Comparison of ENCODE assay signal across 8 cellular contexts in the genomic region with DNA sequence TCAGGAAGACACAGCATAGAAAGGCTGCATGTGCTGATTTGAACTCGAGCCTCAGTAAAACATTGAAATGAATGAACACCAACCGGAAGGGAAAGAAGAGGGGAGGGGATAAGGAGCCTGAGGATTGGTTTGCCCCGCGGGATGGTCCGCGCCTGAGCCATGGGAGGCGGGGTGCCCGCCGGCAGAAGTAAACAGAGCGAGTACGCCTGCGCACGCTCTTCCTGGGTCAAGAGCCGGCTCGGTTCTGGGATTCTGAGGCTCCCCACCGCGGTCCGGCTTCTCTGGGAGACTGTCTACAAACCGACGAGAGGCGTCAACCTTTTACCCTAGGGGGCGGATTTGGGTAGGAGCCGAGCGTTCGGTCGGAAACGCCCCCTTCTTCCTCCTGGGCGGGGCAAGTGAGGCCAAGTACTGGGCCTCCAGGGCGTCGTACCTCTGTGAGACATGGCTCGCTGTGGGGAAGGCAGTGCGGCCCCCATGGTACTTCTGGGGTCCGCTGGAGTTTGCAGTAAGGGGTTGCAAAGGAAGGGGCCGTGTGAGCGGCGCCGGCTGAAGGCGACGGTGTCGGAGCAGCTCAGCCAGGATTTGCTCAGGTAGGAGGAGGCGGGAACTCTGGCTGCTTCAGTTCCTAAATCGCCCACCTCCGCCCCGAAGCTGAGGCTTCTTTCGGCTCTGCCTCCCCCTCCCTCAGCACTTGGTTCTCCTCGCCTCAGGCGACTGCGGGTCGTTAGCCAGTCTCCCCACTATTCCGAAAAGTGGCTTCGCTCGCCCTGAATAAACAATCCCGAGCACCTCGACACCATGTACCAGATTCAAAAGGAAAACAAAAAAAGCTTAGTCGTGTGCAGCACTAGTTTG. TPM values are rescaled to one million over a fixed set of nuclear protein-coding genes. Genes with fewer than 3 reads are reported as not detected.
DNase-seq lines count a peak whose midpoint lies in the region; ATAC-seq and TF ChIP-seq lines count a peak whose summit lies in the region.

A gene (plus strand): TSS at position 218 of the 858 bp plus-strand sequence. CDS start 227 bp downstream, at position 445.

- H3K36me3 ChIP-seq in SK-N-SH (replicated peaks in 1 of 2; ENCODE audit: control insufficient read depth in 1 of 2, insufficient read depth in 2 of 2, low read length in 1 of 2) = no peaks in the 10 kb centered on the region
- H3K36me3 ChIP-seq in osteoblast (ENCODE audit: insufficient read depth, low read length) = no peaks in the 10 kb centered on the region

- TF ChIP-seq CTCF in HFFc6 (IDR thresholded peaks at IDR 0.05) (peak; percentile 27; the same call in 1 of the 2 replicates), SK-N-SH (IDR thresholded peaks at IDR 0.05) (no peak), osteoblast (IDR thresholded peaks at IDR 0.05; ENCODE audit: extremely low read depth, low read depth, low read length) (no peak)

- H3K9ac ChIP-seq in SK-N-SH = peak within 1 kb of the TSS; percentile 67

- intact Hi-C loops in head of caudate nucleus (cut with DNase I) = no loop called here

- no peak for TF ChIP-seq RAD21 in SK-N-SH (IDR thresholded peaks at IDR 0.05; ENCODE audit: low read length)

- no peaks in the 10 kb centered on the region; a peak in 1 of 4 replicates for H3K4me1 ChIP-seq in SK-N-SH (ENCODE audit: control insufficient read depth in 1 of 2, insufficient read depth in 2 of 2, low read depth in 1 of 2, low read length in 1 of 2)
- no peaks in the 10 kb centered on the region for H3K4me1 ChIP-seq in osteoblast (ENCODE audit: insufficient read depth, low read length)

- H3K27me3 Mint-ChIP-seq in HFFc6 (ENCODE audit: insufficient read depth) = no peaks in the 10 kb centered on the region; the same call in none of the 2 replicates

- H3K27ac Mint-ChIP-seq in HFFc6 = peak within 1 kb of the TSS; percentile 79
- peak within 1 kb of the TSS; percentile 77 to 89 for H3K27ac Mint-ChIP-seq in activated naive CD4-positive, alpha-beta T cell treated with anti-CD3 and anti-CD28 coated beads, Interleukin-2, amount 50 U/mL, for 72 hours

- peaks cover 6% of the 10 kb centered on the region for H3K4me1 Mint-ChIP-seq in HFFc6 (ENCODE audit: low read depth)

- DNase-seq in GM04503 (ENCODE audit: low read depth) = peak; percentile 35
- DNase-seq in HFFc6 = peak; percentile 70
- DNase-seq in MV-4-11 (lab: John Stamatoyannopoulos, UW) = peak; percentile 57
- peak; percentile 79 for DNase-seq in SK-N-SH
- DNase-seq in activated naive CD4-positive, alpha-beta T cell treated with anti-CD3 and anti-CD28 coated beads, Interleukin-2, amount 50 U/mL, for 72 hours (ENCODE audit: low spot score in 2 of 2) = peak; percentile 81 to 84
- peak; percentile 62 to 91 (median 82) for DNase-seq in head of caudate nucleus
- DNase-seq in osteoblast (ENCODE audit: insufficient read length, low spot score, missing footprints) = peak; percentile 92

- no peaks in the 10 kb centered on the region for H4K20me1 ChIP-seq in SK-N-SH (ENCODE audit: insufficient read depth)
- H4K20me1 ChIP-seq in osteoblast (ENCODE audit: insufficient read depth, low read length) = no peaks in the 10 kb centered on the region

- H3K9me2 ChIP-seq in SK-N-SH = no peaks in the 10 kb centered on the region

- CTCF ChIA-PET in SK-N-SH (lab: Yijun Ruan, JAX) = interaction anchor here (0.5 to 0.9 kb wide), 3 partner anchors 33 to 211 kb away, joined by 3 read pairs; no protein-coding TSS in a partner anchor

- H3K27me3 ChIP-seq in SK-N-SH (ENCODE audit: insufficient read depth) = no peaks in the 10 kb centered on the region
- H3K27me3 ChIP-seq in osteoblast (ENCODE audit: insufficient read depth, low read length) = no peaks in the 10 kb centered on the region

- H2AFZ ChIP-seq in SK-N-SH (ENCODE audit: low read depth) = peak within 1 kb of the TSS; percentile 100
- peak within 1 kb of the TSS; percentile 90 for H2AFZ ChIP-seq in osteoblast (ENCODE audit: low read length)

- H3K9me3 Mint-ChIP-seq in HFFc6 = peaks cover 7% of the 10 kb centered on the region
- no peaks in the 10 kb centered on the region for H3K9me3 Mint-ChIP-seq in activated naive CD4-positive, alpha-beta T cell treated with anti-CD3 and anti-CD28 coated beads, Interleukin-2, amount 50 U/mL, for 72 hours

- H3K79me2 ChIP-seq in SK-N-SH (ENCODE audit: insufficient read depth) (no peaks in the 10 kb centered on the region), osteoblast (ENCODE audit: insufficient read depth, low read length) (no peaks in the 10 kb centered on the region)

- H3K4me3 ChIP-seq in SK-N-SH (ENCODE audit: low read depth in 2 of 2, low read length in 1 of 2) (peak within 1 kb of the TSS; percentile 72 to 80), osteoblast (ENCODE audit: insufficient read depth, low read length) (peak within 1 kb of the TSS; percentile 80)

- H3K4me3 Mint-ChIP-seq in HFFc6 = peak within 1 kb of the TSS; percentile 92

- no peaks in the 10 kb centered on the region for H3F3A ChIP-seq in SK-N-SH (replicated peaks; ENCODE audit: insufficient read depth)

- POLR2A ChIA-PET in SK-N-SH (lab: Yijun Ruan, JAX) = interaction anchor here (0.9 kb wide), 1 partner anchor 13 kb away, joined by 8 read pairs; no protein-coding TSS in a partner anchor

- H3K27ac ChIP-seq in SK-N-SH (ENCODE audit: low read depth in 2 of 2, low read length in 1 of 2) (peak within 1 kb of the TSS; percentile 29 to 36; a peak in 3 of 4 replicates), osteoblast (ENCODE audit: low read depth, low read length) (peak within 1 kb of the TSS; percentile 27), temporal lobe (ENCODE audit: low read depth, low read length) (peak within 1 kb of the TSS; percentile 92)

- H3K36me3 Mint-ChIP-seq in HFFc6 (ENCODE audit: low read depth) = no peaks in the 10 kb centered on the region
- H3K36me3 Mint-ChIP-seq in activated naive CD4-positive, alpha-beta T cell treated with anti-CD3 and anti-CD28 coated beads, Interleukin-2, amount 50 U/mL, for 72 hours = peaks cover 9 to 11% of the 10 kb centered on the region in 2 donors

- H3K9me3 ChIP-seq in SK-N-SH (no peaks in the 10 kb centered on the region), osteoblast (ENCODE audit: low read depth, low read length) (peaks cover 1% of the 10 kb centered on the region)

- peak within 1 kb of the TSS; percentile 73 for H3K4me2 ChIP-seq in SK-N-SH
- H3K4me2 ChIP-seq in osteoblast (ENCODE audit: insufficient read depth, low read length) = peak within 1 kb of the TSS; percentile 81

- TF ChIP-seq EP300 in SK-N-SH (IDR thresholded peaks at IDR 0.05; ENCODE audit: borderline replicate concordance in 1 of 2, low read depth in 1 of 2, low read length in 1 of 2) = no peak

- 3% methylated on average over 29 of the region's 55 CpGs for whole genome bisulfite sequencing in SK-N-SH (ENCODE audit: low lambda C conversion rate)

- peak; percentile 92 to 93 for ATAC-seq in activated naive CD4-positive, alpha-beta T cell treated with anti-CD3 and anti-CD28 coated beads, Interleukin-2, amount 50 U/mL, for 72 hours

TF ChIP-seq in SK-N-SH, 30 proteins besides CTCF, POLR2A, EP300 and RAD21 (continues in another document):
- TF ChIP-seq, protein P1, sequence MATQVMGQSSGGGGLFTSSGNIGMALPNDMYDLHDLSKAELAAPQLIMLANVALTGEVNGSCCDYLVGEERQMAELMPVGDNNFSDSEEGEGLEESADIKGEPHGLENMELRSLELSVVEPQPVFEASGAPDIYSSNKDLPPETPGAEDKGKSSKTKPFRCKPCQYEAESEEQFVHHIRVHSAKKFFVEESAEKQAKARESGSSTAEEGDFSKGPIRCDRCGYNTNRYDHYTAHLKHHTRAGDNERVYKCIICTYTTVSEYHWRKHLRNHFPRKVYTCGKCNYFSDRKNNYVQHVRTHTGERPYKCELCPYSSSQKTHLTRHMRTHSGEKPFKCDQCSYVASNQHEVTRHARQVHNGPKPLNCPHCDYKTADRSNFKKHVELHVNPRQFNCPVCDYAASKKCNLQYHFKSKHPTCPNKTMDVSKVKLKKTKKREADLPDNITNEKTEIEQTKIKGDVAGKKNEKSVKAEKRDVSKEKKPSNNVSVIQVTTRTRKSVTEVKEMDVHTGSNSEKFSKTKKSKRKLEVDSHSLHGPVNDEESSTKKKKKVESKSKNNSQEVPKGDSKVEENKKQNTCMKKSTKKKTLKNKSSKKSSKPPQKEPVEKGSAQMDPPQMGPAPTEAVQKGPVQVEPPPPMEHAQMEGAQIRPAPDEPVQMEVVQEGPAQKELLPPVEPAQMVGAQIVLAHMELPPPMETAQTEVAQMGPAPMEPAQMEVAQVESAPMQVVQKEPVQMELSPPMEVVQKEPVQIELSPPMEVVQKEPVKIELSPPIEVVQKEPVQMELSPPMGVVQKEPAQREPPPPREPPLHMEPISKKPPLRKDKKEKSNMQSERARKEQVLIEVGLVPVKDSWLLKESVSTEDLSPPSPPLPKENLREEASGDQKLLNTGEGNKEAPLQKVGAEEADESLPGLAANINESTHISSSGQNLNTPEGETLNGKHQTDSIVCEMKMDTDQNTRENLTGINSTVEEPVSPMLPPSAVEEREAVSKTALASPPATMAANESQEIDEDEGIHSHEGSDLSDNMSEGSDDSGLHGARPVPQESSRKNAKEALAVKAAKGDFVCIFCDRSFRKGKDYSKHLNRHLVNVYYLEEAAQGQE (IDR thresholded peaks at IDR 0.05; ENCODE audit: low read depth, low read length) = no peak
- TF ChIP-seq, protein P2, sequence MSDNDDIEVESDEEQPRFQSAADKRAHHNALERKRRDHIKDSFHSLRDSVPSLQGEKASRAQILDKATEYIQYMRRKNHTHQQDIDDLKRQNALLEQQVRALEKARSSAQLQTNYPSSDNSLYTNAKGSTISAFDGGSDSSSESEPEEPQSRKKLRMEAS (IDR thresholded peaks at IDR 0.05; ENCODE audit: low read depth) = peak; percentile 45
- TF ChIP-seq POLR2AphosphoS5 (IDR thresholded peaks at IDR 0.05; ENCODE audit: low read depth, low read length) = peak; percentile 62; the same call in 1 of the 2 replicates
- no peak for TF ChIP-seq GATA2 (CRISPR knock-in tag; IDR thresholded peaks at IDR 0.05)
- TF ChIP-seq GABPA (IDR thresholded peaks at IDR 0.05; ENCODE audit: low read depth) = peak; percentile 51; the same call in 1 of the 2 replicates
- TF ChIP-seq ELF1 (IDR thresholded peaks at IDR 0.05) = peak; percentile 65
- TF ChIP-seq NRF1 (IDR thresholded peaks at IDR 0.05; ENCODE audit: low read depth, low read length) = peak; percentile 70

RNA-seq across cellular contexts. Expression of the gene that starts here (rescaled TPM):
- total RNA-seq in HFFc6 (2021; fragmentation: NEBNext Ultra II Directional; extraction: Animal tissue kit (Norgen Biotek cat#: 25700)) = 1 to 10 TPM in 3 of 6 experiments, under 1 TPM in 3; 0.82 to 1.8 (median 1.0) TPM
- polyA plus RNA-seq in SK-N-SH (2012; rRNA removed) = 0.49 and 0.62 TPM in 2 replicates
- polyA plus RNA-seq in SK-N-SH (2012; cell fraction: cytosol; rRNA removed) = 0.62 and 0.68 TPM in 2 replicates
- 1.1 and 1.7 TPM in 2 replicates for polyA plus RNA-seq in SK-N-SH (2012; cell fraction: nucleus; rRNA removed)
- total RNA-seq in activated naive CD4-positive, alpha-beta T cell treated with anti-CD3 and anti-CD28 coated beads, Interleukin-2, amount 50 U/mL, for 72 hours = 1 to 10 TPM; 2.1 to 3.2 TPM
- 5.8 and 8.3 TPM in 2 replicates for total RNA-seq in osteoblast
- total RNA-seq in temporal lobe = 51.9 TPM

Comparison
In these comparisons a context has a peak if more than half of its experiments do, and no peak if none do; other contexts are left out.
1. Peak in every context shown above with its lines: DNase-seq, ATAC-seq, H3K4me3 ChIP-seq and H3K27ac ChIP-seq.
2. DNase-seq: peak in every context shown above with its lines; median percentile 92 in osteoblast; 82 in activated naive CD4-positive, alpha-beta T cell treated with anti-CD3 and anti-CD28 coated beads, Interleukin-2, amount 50 U/mL, for 72 hours; 82 in head of caudate nucleus; 79 in SK-N-SH; 70 in HFFc6; 57 in MV-4-11; 35 in GM04503.
3. H3K27ac ChIP-seq: peak in every context shown above with its lines; median percentile 92 in temporal lobe; 32 in SK-N-SH; 27 in osteoblast.